2 cellular contexts compared by ENCODE assay signal in the genomic region with DNA sequence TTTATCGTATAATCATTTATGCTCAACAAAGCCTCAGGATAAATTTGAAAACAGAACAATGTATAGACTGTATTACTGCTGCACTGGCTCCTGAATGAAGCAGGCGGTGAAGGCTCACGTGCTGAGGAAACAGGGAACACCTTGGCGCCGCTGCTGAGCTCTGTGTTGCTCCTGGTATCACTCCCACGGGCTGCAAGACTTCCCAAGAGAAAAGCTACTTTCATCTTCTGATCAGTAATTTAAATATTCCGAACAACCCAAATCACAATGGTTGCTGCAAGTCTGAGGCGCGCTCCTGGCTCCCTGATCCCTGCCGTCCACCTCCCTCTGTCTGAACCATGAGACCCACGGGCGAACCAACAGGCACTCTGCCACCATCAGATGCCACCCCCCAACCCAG.
TF ChIP-seq lines count a peak whose summit lies in the region.

No MANE protein-coding gene starts in this region.

TF ChIP-seq in GM12891, 5 proteins besides CTCF, POLR2A, EP300 and RAD21:
- no peak for TF ChIP-seq PAX5 (IDR thresholded peaks at IDR 0.05; ENCODE audit: insufficient read depth, low read length, severe bottlenecking)
- TF ChIP-seq POLR2AphosphoS5 (IDR thresholded peaks at IDR 0.05; ENCODE audit: low read depth, low read length): no peak
- TF ChIP-seq SPI1 (IDR thresholded peaks at IDR 0.05; ENCODE audit: low read depth, low read length): no peak
- no peak for TF ChIP-seq POU2F2 (IDR thresholded peaks at IDR 0.05; ENCODE audit: low read depth, low read length)
- TF ChIP-seq TAF1 (IDR thresholded peaks at IDR 0.05; ENCODE audit: low read depth, low read length): no peak

TF ChIP-seq in GM12878, 131 proteins besides CTCF, POLR2A, EP300 and RAD21:
- TF ChIP-seq WRNIP1 (IDR thresholded peaks at IDR 0.05; ENCODE audit: borderline replicate concordance, low read depth, low read length) (no peak), RUNX3 (IDR thresholded peaks at IDR 0.05; ENCODE audit: low read length) (no peak), ZZZ3 (IDR thresholded peaks at IDR 0.05; ENCODE audit: control insufficient read depth, insufficient read length, low read depth) (no peak), ZNF384 (IDR thresholded peaks at IDR 0.05; ENCODE audit: borderline replicate concordance, low read depth, low read length) (no peak), SMC3 (IDR thresholded peaks at IDR 0.05; ENCODE audit: borderline replicate concordance, low read length) (no peak), MXI1 (IDR thresholded peaks at IDR 0.05; ENCODE audit: low read depth, low read length) (no peak), BACH1 (IDR thresholded peaks at IDR 0.05; ENCODE audit: borderline replicate concordance) (no peak)
- TF ChIP-seq, protein P1, sequence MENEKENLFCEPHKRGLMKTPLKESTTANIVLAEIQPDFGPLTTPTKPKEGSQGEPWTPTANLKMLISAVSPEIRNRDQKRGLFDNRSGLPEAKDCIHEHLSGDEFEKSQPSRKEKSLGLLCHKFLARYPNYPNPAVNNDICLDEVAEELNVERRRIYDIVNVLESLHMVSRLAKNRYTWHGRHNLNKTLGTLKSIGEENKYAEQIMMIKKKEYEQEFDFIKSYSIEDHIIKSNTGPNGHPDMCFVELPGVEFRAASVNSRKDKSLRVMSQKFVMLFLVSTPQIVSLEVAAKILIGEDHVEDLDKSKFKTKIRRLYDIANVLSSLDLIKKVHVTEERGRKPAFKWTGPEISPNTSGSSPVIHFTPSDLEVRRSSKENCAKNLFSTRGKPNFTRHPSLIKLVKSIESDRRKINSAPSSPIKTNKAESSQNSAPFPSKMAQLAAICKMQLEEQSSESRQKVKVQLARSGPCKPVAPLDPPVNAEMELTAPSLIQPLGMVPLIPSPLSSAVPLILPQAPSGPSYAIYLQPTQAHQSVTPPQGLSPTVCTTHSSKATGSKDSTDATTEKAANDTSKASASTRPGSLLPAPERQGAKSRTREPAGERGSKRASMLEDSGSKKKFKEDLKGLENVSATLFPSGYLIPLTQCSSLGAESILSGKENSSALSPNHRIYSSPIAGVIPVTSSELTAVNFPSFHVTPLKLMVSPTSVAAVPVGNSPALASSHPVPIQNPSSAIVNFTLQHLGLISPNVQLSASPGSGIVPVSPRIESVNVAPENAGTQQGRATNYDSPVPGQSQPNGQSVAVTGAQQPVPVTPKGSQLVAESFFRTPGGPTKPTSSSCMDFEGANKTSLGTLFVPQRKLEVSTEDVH (IDR thresholded peaks at IDR 0.05; ENCODE audit: low read depth, partially characterized antibody): no peak
TF ChIP-seq in GM12878: peak in this region for 0.
